Comparison of ENCODE assay signal across 23 cellular contexts in the genomic region with DNA sequence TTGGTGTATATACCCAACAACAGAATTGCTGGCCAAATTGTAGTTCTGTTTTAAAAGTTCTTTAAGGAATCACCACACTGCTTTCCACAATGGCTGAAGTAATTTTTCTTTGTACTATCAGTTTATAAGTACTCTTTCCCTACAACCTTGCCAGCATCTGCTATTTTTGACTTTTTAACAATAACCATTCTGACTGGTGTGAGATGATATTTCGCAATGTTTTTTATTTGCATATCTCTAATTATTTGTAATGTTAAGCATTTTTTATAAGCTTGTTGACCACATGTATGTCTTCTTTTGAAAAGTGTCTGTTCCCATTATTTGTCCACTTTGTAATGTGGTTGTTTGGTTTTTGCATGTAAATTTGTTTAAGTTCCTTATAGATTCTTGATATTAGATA.
DNase-seq lines count a peak whose midpoint lies in the region; ATAC-seq, FAIRE-seq and TF ChIP-seq lines count a peak whose summit lies in the region.
"Had no signal": no experiment of that assay in that cellular context is flagged by ENCODE, and none has a peak within 500 bp of the region (broad histone marks: within the 10 kb centered on the region; RNA-seq: fewer than 3 reads in every experiment).

No MANE protein-coding gene starts in this region.

- no peak overlapping the region for H3K18ac ChIP-seq in IMR-90 (ENCODE audit: low read depth, low read length)

- no peak overlapping the region for H2BK5ac ChIP-seq in IMR-90 (ENCODE audit: low read depth, low read length, poor library complexity, severe bottlenecking)

- WGBS in IMR-90 (ENCODE audit: extremely low coverage in 2 of 2, insufficient read length in 1 of 2), 2 experiments = no CpG with 5 or more reads among the region's 1 CpG

- ATAC-seq in IMR-90 (ENCODE audit: low read depth) = no peak
- ATAC-seq in HG02623 (IDR thresholded peaks at IDR 0.05; ENCODE audit: unreplicated experiment) = no peak
- no peak for ATAC-seq in SK-N-SH treated with all-trans-retinoic acid at 6 μM for 48 hours
- ATAC-seq: GM12878 had no signal

- H2AFZ ChIP-seq in IMR-90 (replicated peaks; ENCODE audit: low read length, poor library complexity) = no peak overlapping the region

- H3K56ac ChIP-seq in IMR-90 (ENCODE audit: extremely low read depth, insufficient read depth, low read length) = no peak overlapping the region

- no peak overlapping the region for H3K27ac ChIP-seq in IMR-90 (ENCODE audit: insufficient read depth, low read length)
- H3K27ac ChIP-seq: BLaER1 had no signal

- H3K9ac ChIP-seq in IMR-90 (ENCODE audit: low read depth, low read length) = no peak overlapping the region
- H3K9ac ChIP-seq: BLaER1 had no signal

- no peak for TF ChIP-seq CTCF in IMR-90 (conservative IDR thresholded peaks at IDR 0.05; ENCODE audit: low read depth, low read length)

- H3K14ac ChIP-seq in IMR-90 (replicated peaks; ENCODE audit: low read depth, low read length) = no peak overlapping the region

- in situ Hi-C loops in IMR-90 (cut with MboI; ENCODE audit: low sequenced_read_pairs) = no loop called here

- H3K9me1 ChIP-seq in IMR-90 (ENCODE audit: insufficient read depth, low read length) = no peaks in the 10 kb centered on the region

- TF ChIP-seq POLR2A in IMR-90 (IDR thresholded peaks at IDR 0.05; ENCODE audit: low read depth, low read length) = no peak

- no peak overlapping the region for H2BK20ac ChIP-seq in IMR-90 (ENCODE audit: low read depth, low read length)

- no peak for TF ChIP-seq RAD21 in IMR-90 (IDR thresholded peaks at IDR 0.05; ENCODE audit: low read length)

- CTCF ChIA-PET in IMR-90 (lab: Yijun Ruan, JAX) = no interaction called here

- BruUV-seq in IMR-90 (replicated peaks; lab: Mats Ljungman, UMichigan) = no TSS peak

- dilution Hi-C loops in IMR-90 (cut with HindIII; ENCODE audit: low sequenced_read_pairs, unreplicated experiment) = no loop called here

- H2AK9ac ChIP-seq in IMR-90 (replicated peaks; ENCODE audit: low read depth, low read length, poor library complexity) = no peak overlapping the region

- no peaks in the 10 kb centered on the region for H3K36me3 ChIP-seq in IMR-90 (ENCODE audit: control insufficient read depth, insufficient read depth, low read length)
- H3K36me3 ChIP-seq: BE2C, BLaER1 had no signal

- no peak overlapping the region for H3K4me3 ChIP-seq in IMR-90 (ENCODE audit: insufficient read depth, low read depth, low read length)
- H3K4me3 ChIP-seq: BLaER1, GM12878 had no signal

- no peaks in the 10 kb centered on the region for H3K79me1 ChIP-seq in IMR-90 (ENCODE audit: low read depth in 1 of 2, low read length in 2 of 2)

- H4K5ac ChIP-seq in IMR-90 (ENCODE audit: low read depth, low read length) = no peak overlapping the region

- FAIRE-seq in colon (lab: Jason Lieb, UNC) = peak; percentile 41
- FAIRE-seq: A204.1, GM12878, GM12892 had no signal

- no peak overlapping the region for H3K4ac ChIP-seq in IMR-90 (ENCODE audit: low read depth, low read length)

- no peak overlapping the region for H3K23ac ChIP-seq in IMR-90 (ENCODE audit: low read depth, low read length)

- no peak overlapping the region for H2AK5ac ChIP-seq in IMR-90 (ENCODE audit: low read depth, low read length)

- POLR2A ChIA-PET in IMR-90 (lab: Charles Lee; ENCODE audit: unreplicated experiment) = no interaction called here

- H4K20me1 ChIP-seq in IMR-90 (ENCODE audit: insufficient read depth, low read length) = no peaks in the 10 kb centered on the region
- H4K20me1 ChIP-seq: BLaER1 had no signal

- no peaks in the 10 kb centered on the region for H3K27me3 ChIP-seq in IMR-90 (ENCODE audit: control insufficient read depth, insufficient read depth, low read length)
- H3K27me3 ChIP-seq: BE2C had no signal

- H4K8ac ChIP-seq in IMR-90 (ENCODE audit: low read depth in 2 of 2, low read length in 2 of 2) = no peak overlapping the region

- H3K4me2 ChIP-seq in IMR-90 (ENCODE audit: low read depth, low read length) = no peak overlapping the region
- H3K4me2 ChIP-seq: BLaER1 had no signal

- H4K91ac ChIP-seq in IMR-90 (ENCODE audit: insufficient read depth, low read depth, low read length) = no peak overlapping the region

- no peaks in the 10 kb centered on the region for H3K9me3 ChIP-seq in IMR-90 (ENCODE audit: control insufficient read depth, insufficient read depth, low read length)
- H3K9me3 ChIP-seq: BE2C, BLaER1 had no signal

- no peak overlapping the region for H2BK120ac ChIP-seq in IMR-90 (ENCODE audit: low read depth, low read length)

- no peak overlapping the region for H2BK15ac ChIP-seq in IMR-90 (ENCODE audit: low read depth, low read length)

- intact Hi-C loops in IMR-90 (cut with micrococcal nuclease) = no loop called here

- H3K4me1 ChIP-seq in IMR-90 (ENCODE audit: control insufficient read depth, insufficient read depth, low read length) = no peaks in the 10 kb centered on the region
- H3K4me1 ChIP-seq: BE2C, BLaER1 had no signal

- DNase-seq in IMR-90 = no peak
- DNase-seq in SW 1271 (lab: John Stamatoyannopoulos, UW) = no peak
- DNase-seq: 8988T; ACHN; BE2C; C1 segment of cervical spinal cord; CD4-positive, CD25-positive, alpha-beta regulatory T cell; CD8-positive, alpha-beta memory T cell; COR-L47; DMS 273 treated with DMSO at 0.1 percent for 48 hours; DMS153; DMS53; DMS79; DND-41; EL; GDM1 had no signal

TF ChIP-seq in IMR-90, 13 proteins besides CTCF, POLR2A, EP300 and RAD21:
- no peak for TF ChIP-seq CHD1 (IDR thresholded peaks at IDR 0.05; ENCODE audit: low read depth, low read length)
- TF ChIP-seq CEBPB (IDR thresholded peaks at IDR 0.05; ENCODE audit: low read depth, low read length) = peak; percentile 65

TF ChIP-seq in SK-N-SH treated with all-trans-retinoic acid at 6 μM for 48 hours, 23 proteins besides CTCF, POLR2A, EP300 and RAD21:
- TF ChIP-seq PATZ1 (CRISPR knock-in tag; IDR thresholded peaks at IDR 0.05; ENCODE audit: borderline replicate concordance) (no peak), ESRRG (CRISPR knock-in tag; IDR thresholded peaks at IDR 0.05) (no peak)
TF ChIP-seq in SK-N-SH treated with all-trans-retinoic acid at 6 μM for 48 hours: peak in this region for 0.
